8 cellular contexts compared by ENCODE assay signal in the genomic region with DNA sequence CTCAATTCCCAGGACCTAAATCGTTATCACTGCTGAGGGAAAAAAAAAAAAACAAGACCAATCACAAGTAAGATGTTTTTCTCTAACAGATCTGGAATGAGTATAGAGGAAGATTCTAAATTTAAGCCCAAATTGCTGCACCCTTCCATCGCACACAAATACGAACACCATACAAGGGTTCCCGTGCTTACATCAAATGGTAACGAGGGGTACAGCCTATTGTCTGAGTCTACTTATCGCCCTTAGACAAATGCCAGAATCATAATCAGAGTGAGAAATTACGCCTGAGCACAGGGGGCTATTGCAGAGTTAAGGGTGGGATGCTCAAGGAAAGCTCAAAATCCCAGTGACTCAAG. TPM values are rescaled to one million over a fixed set of nuclear protein-coding genes. Genes with fewer than 3 reads are reported as not detected.
DNase-seq lines count a peak whose midpoint lies in the region; ATAC-seq and TF ChIP-seq lines count a peak whose summit lies in the region.

No MANE protein-coding gene starts in this region.

- H4K20me1 ChIP-seq in mammary epithelial cell (ENCODE audit: insufficient read depth, low read length): no peaks in the 10 kb centered on the region

- peaks cover 68% of the 10 kb centered on the region for H3K79me2 ChIP-seq in mammary epithelial cell (ENCODE audit: insufficient read depth, low read length)

- peaks cover 3% of the 10 kb centered on the region for H3K79me1 ChIP-seq in mesenchymal stem cell (replicated peaks; ENCODE audit: low read length, poor library complexity, severe bottlenecking)

- H3K9me3 ChIP-seq in mammary epithelial cell (replicated peaks; ENCODE audit: insufficient read depth, low read length) (no peaks in the 10 kb centered on the region), mesenchymal stem cell (ENCODE audit: control insufficient read depth, low read length) (no peaks in the 10 kb centered on the region), vagina (no peaks in the 10 kb centered on the region)

- H4K91ac ChIP-seq in mesenchymal stem cell (ENCODE audit: low read length): no peak overlapping the region

- BruUV-seq in mammary epithelial cell (replicated peaks; lab: Mats Ljungman, UMichigan): no TSS peak

- H2BK5ac ChIP-seq in mesenchymal stem cell (ENCODE audit: low read depth, low read length, poor library complexity, severe bottlenecking): no peak overlapping the region

- CTCF ChIA-PET in mammary epithelial cell (lab: Charles Lee; ENCODE audit: low non-redundant PET): interaction anchor here (0.6 to 0.8 kb wide), 2 partner anchors 9 to 245 kb away, joined by 3 to 7 read pairs; no protein-coding TSS in a partner anchor

- peak overlapping the region; percentile 98 for H3K4me2 ChIP-seq in mammary epithelial cell (ENCODE audit: insufficient read depth, low read depth, low read length)
- H3K4me2 ChIP-seq in mesenchymal stem cell (ENCODE audit: low read length, poor library complexity, severe bottlenecking): peak overlapping the region; percentile 71

- H3K27me3 ChIP-seq in mammary epithelial cell (ENCODE audit: insufficient read depth, low read length) (no peaks in the 10 kb centered on the region), mesenchymal stem cell (ENCODE audit: control insufficient read depth in 1 of 2, insufficient read depth in 1 of 2, low read length in 2 of 2) (no peaks in the 10 kb centered on the region), vagina (no peaks in the 10 kb centered on the region)

- intact Hi-C loops in mammary epithelial cell (cut with micrococcal nuclease) (loop anchor here (2.0 kb wide), 1 partner anchor 69 kb away; no protein-coding TSS in a partner anchor), vagina (cut with DNase I) (no loop called here)

- H3K4me1 ChIP-seq in mammary epithelial cell (ENCODE audit: insufficient read depth, low read length) (peaks cover 19% of the 10 kb centered on the region), mesenchymal stem cell (ENCODE audit: control insufficient read depth, insufficient read depth, low read depth, low read length) (no peaks in the 10 kb centered on the region), vagina (peaks cover 16% of the 10 kb centered on the region)

- TF ChIP-seq POLR2A in vagina (IDR thresholded peaks at IDR 0.05): no peak

- TF ChIP-seq CTCF in GM12864 (IDR thresholded peaks at IDR 0.05; ENCODE audit: low read depth, low read length, missing control alignments) (no peak), mammary epithelial cell (conservative IDR thresholded peaks at IDR 0.05 in 1 of 2, IDR thresholded peaks at IDR 0.05 in 1 of 2; ENCODE audit: extremely low read depth in 1 of 2, insufficient read depth in 1 of 2, low read depth in 1 of 2, low read length in 2 of 2) (no peak), vagina (IDR thresholded peaks at IDR 0.05) (no peak)

- peak overlapping the region; percentile 42 for H2BK120ac ChIP-seq in mesenchymal stem cell (ENCODE audit: low read depth, low read length)

- no peak overlapping the region for H2BK12ac ChIP-seq in mesenchymal stem cell (ENCODE audit: low read length in 2 of 2)

- DNase-seq in GM12864 (ENCODE audit: low read depth) (no peak), mammary epithelial cell (no peak), mesenchymal stem cell (no peak), vagina (ENCODE audit: extremely low spot score in 2 of 2) (no peak), KG1 (lab: John Stamatoyannopoulos, UW) (no peak), NCI-H1436 (lab: John Stamatoyannopoulos, UW) (no peak)

- H2AK5ac ChIP-seq in mesenchymal stem cell (ENCODE audit: low read length, severe bottlenecking): no peak overlapping the region

- in situ Hi-C loops in mammary epithelial cell (cut with MboI; ENCODE audit: low sequenced_read_pairs in 2 of 2): no loop called here

- H3K18ac ChIP-seq in mesenchymal stem cell (ENCODE audit: low read depth in 1 of 2, low read length in 2 of 2): peak overlapping the region in 1 of 2 experiments; percentile 96

- H3K36me3 ChIP-seq in mammary epithelial cell (ENCODE audit: insufficient read depth, low read length) (no peaks in the 10 kb centered on the region), mesenchymal stem cell (ENCODE audit: control insufficient read depth in 1 of 2, insufficient read depth in 2 of 2, low read depth in 1 of 2, low read length in 2 of 2) (no peaks in the 10 kb centered on the region), vagina (no peaks in the 10 kb centered on the region)

- H3K23ac ChIP-seq in mesenchymal stem cell (ENCODE audit: low read length in 2 of 2): no peak overlapping the region

- H3K27ac ChIP-seq in mammary epithelial cell (ENCODE audit: insufficient read depth, low read depth, low read length) (peak overlapping the region; percentile 89), mesenchymal stem cell (ENCODE audit: low read length, poor library complexity, severe bottlenecking) (no peak overlapping the region), vagina (peak overlapping the region; percentile 86)

- 7% methylated on average over 7 of the region's 7 CpGs for WGBS in mammary epithelial cell (ENCODE audit: low coverage, missing lambda C conversion rate)
- 0% methylated on average over 5 of the region's 7 CpGs for WGBS in mesenchymal stem cell

- ATAC-seq in HG03521 (IDR thresholded peaks at IDR 0.05; ENCODE audit: unreplicated experiment) (peak; percentile 2), GM21423 (IDR thresholded peaks at IDR 0.05; ENCODE audit: unreplicated experiment) (no peak)

- no peak overlapping the region for H2BK15ac ChIP-seq in mesenchymal stem cell (ENCODE audit: low read depth, poor library complexity, severe bottlenecking)

- dilution Hi-C loops in mammary epithelial cell (cut with HindIII; ENCODE audit: low sequenced_read_pairs): no loop called here

- peak overlapping the region; percentile 52 for H4K8ac ChIP-seq in mesenchymal stem cell (ENCODE audit: low read length)

- H3K4me3 ChIP-seq in GM12864 (ENCODE audit: low read depth, low read length) (peak overlapping the region; percentile 98), mammary epithelial cell (replicated peaks in 1 of 3; ENCODE audit: insufficient read depth in 1 of 3, low read depth in 2 of 3, low read length in 3 of 3) (peak overlapping the region; percentile 79 to 93 (median 86)), mesenchymal stem cell (ENCODE audit: insufficient read depth in 1 of 2, low read depth in 1 of 2, low read length in 2 of 2) (peak overlapping the region; percentile 92), vagina (peak overlapping the region; percentile 69 to 84)

- H3K4ac ChIP-seq in mesenchymal stem cell (ENCODE audit: low read depth in 1 of 2, low read length in 2 of 2): no peak overlapping the region

- H2AFZ ChIP-seq in mammary epithelial cell (ENCODE audit: low read depth, low read length) (peak overlapping the region; percentile 97), mesenchymal stem cell (ENCODE audit: low read depth, low read length) (peak overlapping the region; percentile 66)

- H3K14ac ChIP-seq in mesenchymal stem cell (ENCODE audit: low read length in 2 of 2): no peak overlapping the region

- peak overlapping the region; percentile 86 for H3K9ac ChIP-seq in mammary epithelial cell (ENCODE audit: insufficient read depth, low read length)
- peak overlapping the region; percentile 97 for H3K9ac ChIP-seq in mesenchymal stem cell (ENCODE audit: low read length)

RNA-seq across cellular contexts. Expression of a gene that starts 0.6 kb away (rescaled TPM):
- total RNA-seq in mammary epithelial cell (10 to 100 TPM; 14.7 to 36.7 TPM), vagina (30.2 TPM)
- 2.2 TPM for polyA plus RNA-seq in mammary epithelial cell
- 12.5 TPM for polyA minus RNA-seq in mammary epithelial cell
- polyA plus RNA-seq in mesenchymal stem cell (2013, experiment 1 of 2): 37.8 TPM
- polyA plus RNA-seq in mesenchymal stem cell (2013, experiment 2 of 2): 34.4 TPM

RNA-seq across cellular contexts. Expression of a gene that starts 52.9 kb away (rescaled TPM):
- not detected for total RNA-seq in mammary epithelial cell
- not detected for polyA plus RNA-seq in mammary epithelial cell
- not detected for polyA minus RNA-seq in mammary epithelial cell
- not detected for polyA plus RNA-seq in mesenchymal stem cell (2013, experiment 1 of 2)
- not detected for polyA plus RNA-seq in mesenchymal stem cell (2013, experiment 2 of 2)
- total RNA-seq in vagina: not detected
